ENCODE assay signal across 19 cellular contexts in the genomic region with DNA sequence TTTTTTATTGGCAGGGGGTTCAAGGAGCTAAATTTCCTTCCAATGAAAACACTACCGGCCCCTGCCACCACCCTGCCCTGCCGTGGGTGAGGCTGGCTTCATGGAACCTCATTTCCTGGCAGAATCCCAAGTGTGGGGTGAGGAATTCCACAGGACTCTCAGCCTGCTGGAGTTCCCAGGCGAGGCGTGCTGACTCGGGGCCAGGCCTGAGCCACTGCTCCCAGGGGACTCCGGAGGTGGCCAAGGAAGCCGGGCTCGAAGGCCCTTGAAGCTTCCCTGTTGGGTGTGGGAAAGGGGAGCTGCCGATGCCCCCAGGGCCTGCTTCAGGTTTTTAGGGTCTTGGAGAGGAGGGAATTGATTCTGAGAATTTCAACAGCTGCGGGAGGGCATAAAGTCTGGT.
"Had no signal": no experiment of that assay in that cellular context is flagged by ENCODE, and none has a peak within 500 bp of the region (broad histone marks: within the 10 kb centered on the region; RNA-seq: fewer than 3 reads in every experiment).

No MANE protein-coding gene starts in this region.

- H3K9me3 Mint-ChIP-seq: activated CD4-positive, alpha-beta T cell treated with anti-CD3 and anti-CD28 coated beads, Interleukin-2, amount 10 ng/mL, durations not matched to agents 7 days and 5 days; activated naive CD4-positive, alpha-beta T cell treated with anti-CD3 and anti-CD28 coated beads for 36 hours; activated T-cell treated with anti-CD3 and anti-CD28 coated beads, Interleukin-2, amount 50 U/mL, for 4 hours; effector memory CD8-positive, alpha-beta T cell; natural killer cell treated with Interleukin-12 subunit alpha and Interleukin-12 subunit beta and Interleukin-15 and Interleukin-18, amount 100 ng/mL, for 72 hours; stimulated activated naive CD8-positive, alpha-beta T cell treated with anti-CD3 and anti-CD28 coated beads, Interleukin-15, Interleukin-2, amounts not matched to agents 100 ng/mL and 50 ng/mL, for 24 hours; T-cell had no signal

- H3K4me1 ChIP-seq: esophagus squamous epithelium, upper lobe of right lung had no signal

- H3K4me3 Mint-ChIP-seq: activated CD4-positive, alpha-beta T cell treated with anti-CD3 and anti-CD28 coated beads, Interleukin-2, amount 10 ng/mL, durations not matched to agents 7 days and 5 days; activated CD8-positive, alpha-beta T cell treated with anti-CD3 and anti-CD28 coated beads, Interleukin-2, amount 10 ng/mL, durations not matched to agents 7 days and 5 days; activated naive CD4-positive, alpha-beta T cell treated with anti-CD3 and anti-CD28 coated beads for 36 hours; activated T-cell treated with anti-CD3 and anti-CD28 coated beads, Interleukin-2, amount 50 U/mL, for 4 hours; effector memory CD8-positive, alpha-beta T cell; mesothelial cell of epicardium; natural killer cell treated with Interleukin-12 subunit alpha and Interleukin-12 subunit beta and Interleukin-15 and Interleukin-18, amount 100 ng/mL, for 72 hours; stimulated activated naive CD8-positive, alpha-beta T cell treated with anti-CD3 and anti-CD28 coated beads, Interleukin-15, Interleukin-2, amounts not matched to agents 100 ng/mL and 50 ng/mL, for 24 hours; T-cell had no signal

- H3K27ac Mint-ChIP-seq: activated CD4-positive, alpha-beta T cell treated with anti-CD3 and anti-CD28 coated beads, Interleukin-2, amount 10 ng/mL, durations not matched to agents 7 days and 5 days; activated CD8-positive, alpha-beta T cell treated with anti-CD3 and anti-CD28 coated beads, Interleukin-2, amount 10 ng/mL, durations not matched to agents 7 days and 5 days; activated naive CD4-positive, alpha-beta T cell treated with anti-CD3 and anti-CD28 coated beads for 36 hours; effector memory CD8-positive, alpha-beta T cell; mesothelial cell of epicardium; natural killer cell treated with Interleukin-12 subunit alpha and Interleukin-12 subunit beta and Interleukin-15 and Interleukin-18, amount 100 ng/mL, for 72 hours; stimulated activated naive CD8-positive, alpha-beta T cell treated with anti-CD3 and anti-CD28 coated beads, Interleukin-15, Interleukin-2, amounts not matched to agents 100 ng/mL and 50 ng/mL, for 24 hours; T-cell had no signal

- DNase-seq: activated CD4-positive, alpha-beta T cell treated with anti-CD3 and anti-CD28 coated beads, Interleukin-2, amount 10 ng/mL, durations not matched to agents 7 days and 5 days; activated CD4-positive, CD25-positive, alpha-beta regulatory T cell; activated CD8-positive, alpha-beta T cell treated with anti-CD3 and anti-CD28 coated beads, Interleukin-2, amount 10 ng/mL, durations not matched to agents 7 days and 5 days; activated naive CD4-positive, alpha-beta T cell treated with anti-CD3 and anti-CD28 coated beads for 36 hours; activated T-cell treated with anti-CD3 and anti-CD28 coated beads, Interleukin-2, amount 50 U/mL, for 4 hours; anterior cingulate cortex; effector memory CD8-positive, alpha-beta T cell; esophagus squamous epithelium; left colon; nucleus accumbens; posterior cingulate gyrus; retina; T-cell; T-helper 9 cell; upper lobe of right lung had no signal

- H3K36me3 ChIP-seq: esophagus squamous epithelium, upper lobe of right lung had no signal

- H3K27me3 Mint-ChIP-seq: activated CD4-positive, alpha-beta T cell treated with anti-CD3 and anti-CD28 coated beads, Interleukin-2, amount 10 ng/mL, durations not matched to agents 7 days and 5 days; natural killer cell treated with Interleukin-12 subunit alpha and Interleukin-12 subunit beta and Interleukin-15 and Interleukin-18, amount 100 ng/mL, for 72 hours had no signal

- H3K36me3 Mint-ChIP-seq: natural killer cell treated with Interleukin-12 subunit alpha and Interleukin-12 subunit beta and Interleukin-15 and Interleukin-18, amount 100 ng/mL, for 72 hours; T-cell had no signal

- H3K27me3 ChIP-seq: hepatocyte had no signal

- H3K4me1 Mint-ChIP-seq: activated CD4-positive, alpha-beta T cell treated with anti-CD3 and anti-CD28 coated beads, Interleukin-2, amount 10 ng/mL, durations not matched to agents 7 days and 5 days; mesothelial cell of epicardium had no signal

- H3K4me3 ChIP-seq: esophagus squamous epithelium, hepatocyte, upper lobe of right lung had no signal

- ATAC-seq: effector memory CD8-positive, alpha-beta T cell; left colon; upper lobe of right lung had no signal

- H3K27ac ChIP-seq: esophagus squamous epithelium, hepatocyte, upper lobe of right lung had no signal

- H3K9me3 ChIP-seq: esophagus squamous epithelium, upper lobe of right lung had no signal
